Comparison of ENCODE assay signal across 31 cellular contexts in genomic region chr20:59824711-59825562, GRCh38.
DNase-seq lines count a peak whose midpoint lies in the region; ATAC-seq, FAIRE-seq and TF ChIP-seq lines count a peak whose summit lies in the region.
"Had no signal": no experiment of that assay in that cellular context is flagged by ENCODE, and none has a peak within 500 bp of the region (broad histone marks: within the 10 kb centered on the region; RNA-seq: fewer than 3 reads in every experiment).

No MANE protein-coding gene starts in this region.

- WGBS in esophagus muscularis mucosa: 81% methylated on average over 7 of the region's 8 CpGs
- WGBS in spleen, 5 donors: 72 to 81% (median 76%) methylated on average over 4 to 8 of the region's 8 CpGs

- H3K27me3 ChIP-seq in esophagus muscularis mucosa: no peaks in the 10 kb centered on the region
- H3K27me3 ChIP-seq in spleen (replicated peaks in 1 of 7): peaks cover 0 to 22% (median 0%) of the 10 kb centered on the region in 7 donors
- H3K27me3 ChIP-seq: gastroesophageal sphincter, uterus had no signal

- CTCF ChIA-PET in activated CD8-positive, alpha-beta memory T cell treated with anti-CD3 and anti-CD28 coated beads, Interleukin-2, amount 10 ng/mL, durations not matched to agents 7 days and 5 days (lab: Charles Lee): no interaction called here

- H3K4me3 Mint-ChIP-seq in activated CD8-positive, alpha-beta memory T cell treated with anti-CD3 and anti-CD28 coated beads, Interleukin-2, amount 10 ng/mL, durations not matched to agents 7 days and 5 days: no peak overlapping the region
- no peak overlapping the region for H3K4me3 Mint-ChIP-seq in stimulated activated memory B cell treated with anti-CD40 and anti-IgM and Interleukin-4, amounts not matched to agents 10 μg/mL and 1 μg/mL and 100 μg/mL, for 72 hours
- H3K4me3 Mint-ChIP-seq: activated CD8-positive, alpha-beta T cell treated with anti-CD3 and anti-CD28 coated beads, Interleukin-2, amount 10 ng/mL, durations not matched to agents 7 days and 5 days; activated naive CD4-positive, alpha-beta T cell treated with anti-CD3 and anti-CD28 coated beads for 36 hours; B cell; CD8-positive, alpha-beta memory T cell; neural crest cell had no signal

- no peaks in the 10 kb centered on the region for H3K36me3 Mint-ChIP-seq in activated CD8-positive, alpha-beta memory T cell treated with anti-CD3 and anti-CD28 coated beads, Interleukin-2, amount 10 ng/mL, durations not matched to agents 7 days and 5 days
- H3K36me3 Mint-ChIP-seq in stimulated activated memory B cell treated with anti-CD40 and anti-IgM and Interleukin-4, amounts not matched to agents 10 μg/mL and 1 μg/mL and 100 μg/mL, for 72 hours: no peaks in the 10 kb centered on the region
- H3K36me3 Mint-ChIP-seq: CD8-positive, alpha-beta memory T cell had no signal

- no peak overlapping the region for H3K27ac Mint-ChIP-seq in activated CD8-positive, alpha-beta memory T cell treated with anti-CD3 and anti-CD28 coated beads, Interleukin-2, amount 10 ng/mL, durations not matched to agents 7 days and 5 days
- H3K27ac Mint-ChIP-seq in stimulated activated memory B cell treated with anti-CD40 and anti-IgM and Interleukin-4, amounts not matched to agents 10 μg/mL and 1 μg/mL and 100 μg/mL, for 72 hours: no peak overlapping the region
- H3K27ac Mint-ChIP-seq: activated CD8-positive, alpha-beta T cell treated with anti-CD3 and anti-CD28 coated beads, Interleukin-2, amount 10 ng/mL, durations not matched to agents 7 days and 5 days; activated naive CD4-positive, alpha-beta T cell treated with anti-CD3 and anti-CD28 coated beads for 36 hours; B cell; CD8-positive, alpha-beta memory T cell had no signal

- no peaks in the 10 kb centered on the region for H3K27me3 Mint-ChIP-seq in activated CD8-positive, alpha-beta memory T cell treated with anti-CD3 and anti-CD28 coated beads, Interleukin-2, amount 10 ng/mL, durations not matched to agents 7 days and 5 days
- H3K27me3 Mint-ChIP-seq in stimulated activated memory B cell treated with anti-CD40 and anti-IgM and Interleukin-4, amounts not matched to agents 10 μg/mL and 1 μg/mL and 100 μg/mL, for 72 hours: peaks cover 19% of the 10 kb centered on the region

- TF ChIP-seq CTCF in esophagus muscularis mucosa (IDR thresholded peaks at IDR 0.05): no peak
- TF ChIP-seq CTCF in spleen (IDR thresholded peaks at IDR 0.05 in 8 of 11, conservative IDR thresholded peaks at IDR 0.05 in 3 of 11): no peak

- H3K9me3 ChIP-seq in esophagus muscularis mucosa: no peaks in the 10 kb centered on the region
- H3K9me3 ChIP-seq in spleen: no peaks in the 10 kb centered on the region
- H3K9me3 ChIP-seq: gastroesophageal sphincter, uterus had no signal

- no peaks in the 10 kb centered on the region for H3K4me1 Mint-ChIP-seq in activated CD8-positive, alpha-beta memory T cell treated with anti-CD3 and anti-CD28 coated beads, Interleukin-2, amount 10 ng/mL, durations not matched to agents 7 days and 5 days
- H3K4me1 Mint-ChIP-seq in stimulated activated memory B cell treated with anti-CD40 and anti-IgM and Interleukin-4, amounts not matched to agents 10 μg/mL and 1 μg/mL and 100 μg/mL, for 72 hours: no peaks in the 10 kb centered on the region
- H3K4me1 Mint-ChIP-seq: B cell; CD8-positive, alpha-beta memory T cell had no signal

- H3K4me1 ChIP-seq in esophagus muscularis mucosa (peaks cover 15 to 22% (median 18%) of the 10 kb centered on the region in 4 donors), spleen (peaks cover 0 to 5% (median 0%) of the 10 kb centered on the region in 6 donors)

- no peak overlapping the region for H3K27ac ChIP-seq in esophagus muscularis mucosa (replicated peaks in 1 of 4)
- no peak overlapping the region for H3K27ac ChIP-seq in spleen
- H3K27ac ChIP-seq: gastroesophageal sphincter had no signal

- DNase-seq in activated CD8-positive, alpha-beta memory T cell treated with anti-CD3 and anti-CD28 coated beads, Interleukin-2, amount 10 ng/mL, durations not matched to agents 7 days and 5 days: peak; percentile 37
- no peak for DNase-seq in activated CD8-positive, alpha-beta memory T cell treated with anti-CD3 and anti-CD28 coated beads for 24 hours
- DNase-seq in HTR-8/SVneo (ENCODE audit: insufficient read length, low spot score) (no peak), esophagus muscularis mucosa (ENCODE audit: extremely low spot score) (peak; percentile 60), spleen (peak; percentile 47), activated gamma-delta T cell (lab: John Stamatoyannopoulos, UW) (no peak), Kasumi-1 (lab: John Stamatoyannopoulos, UW) (no peak)
- DNase-seq: activated CD4-positive, CD25-positive, alpha-beta regulatory T cell treated with anti-CD3 and anti-CD28 coated beads, Interleukin-2, amount 50 U/mL, for 72 hours; activated CD8-positive, alpha-beta T cell treated with anti-CD3 and anti-CD28 coated beads, Interleukin-2, amount 10 ng/mL, durations not matched to agents 7 days and 5 days; activated naive CD4-positive, alpha-beta T cell treated with anti-CD3 and anti-CD28 coated beads for 36 hours; activated T-cell treated with anti-CD3 and anti-CD28 coated beads, Interleukin-2, amount 50 U/mL, for 48 hours; amniotic stem cell; CD8-positive, alpha-beta memory T cell; DMS79; hypothalamus; NCI-H1092 treated with DMSO at 0.1 percent for 48 hours; NCI-H1930; NCI-H345; NCI-H82; OCI-M1; SHP77 treated with DMSO at 0.1 percent for 48 hours; stimulated activated CD4-positive, alpha-beta T cell treated with anti-CD3 and anti-CD28 coated beads, Interleukin-2, amount 100 ng/mL, for 24 hours; T-helper 1 cell; uterus had no signal

- H3K9me3 Mint-ChIP-seq in activated CD8-positive, alpha-beta memory T cell treated with anti-CD3 and anti-CD28 coated beads, Interleukin-2, amount 10 ng/mL, durations not matched to agents 7 days and 5 days (ENCODE audit: low read depth): no peaks in the 10 kb centered on the region
- H3K9me3 Mint-ChIP-seq in stimulated activated memory B cell treated with anti-CD40 and anti-IgM and Interleukin-4, amounts not matched to agents 10 μg/mL and 1 μg/mL and 100 μg/mL, for 72 hours: peaks cover under 1% of the 10 kb centered on the region
- H3K9me3 Mint-ChIP-seq: activated naive CD4-positive, alpha-beta T cell treated with anti-CD3 and anti-CD28 coated beads for 36 hours; neural crest cell had no signal

- intact Hi-C loops in esophagus muscularis mucosa (cut with DNase I) (no loop called here), spleen (cut with DNase I; ENCODE audit: low total_unique reads) (no loop called here)

- H3K36me3 ChIP-seq in esophagus muscularis mucosa (no peaks in the 10 kb centered on the region), spleen (no peaks in the 10 kb centered on the region)
- H3K36me3 ChIP-seq: gastroesophageal sphincter, uterus had no signal

- ATAC-seq in activated CD8-positive, alpha-beta memory T cell treated with anti-CD3 and anti-CD28 coated beads, Interleukin-2, amount 10 ng/mL, durations not matched to agents 7 days and 5 days: no peak
- no peak for ATAC-seq in stimulated activated memory B cell treated with anti-CD40 and anti-IgM and Interleukin-4, amounts not matched to agents 10 μg/mL and 1 μg/mL and 100 μg/mL, for 72 hours
- ATAC-seq: activated CD8-positive, alpha-beta T cell treated with anti-CD3 and anti-CD28 coated beads, Interleukin-2, amount 10 ng/mL, durations not matched to agents 7 days and 5 days; gastroesophageal sphincter had no signal

- no peak for TF ChIP-seq POLR2A in esophagus muscularis mucosa (IDR thresholded peaks at IDR 0.05; ENCODE audit: low read depth)
- TF ChIP-seq POLR2A in spleen (IDR thresholded peaks at IDR 0.05): no peak

- TF ChIP-seq EP300 in esophagus muscularis mucosa (IDR thresholded peaks at IDR 0.05): no peak

- H3K4me3 ChIP-seq in esophagus muscularis mucosa (no peak overlapping the region), spleen (no peak overlapping the region)
- H3K4me3 ChIP-seq: gastroesophageal sphincter, lung, uterus had no signal

- peak; percentile 81 for FAIRE-seq in HTR-8/SVneo (lab: Jason Lieb, UNC)
- FAIRE-seq: colon, TTC549 had no signal

Comparison
In these comparisons a context has a peak if more than half of its experiments do, and no peak if none do; other contexts are left out.
1. DNase-seq: peak in activated CD8-positive, alpha-beta memory T cell treated with anti-CD3 and anti-CD28 coated beads, Interleukin-2, amount 10 ng/mL, durations not matched to agents 7 days and 5 days (single experiment), esophagus muscularis mucosa (single experiment) and spleen (single experiment); none in activated CD8-positive, alpha-beta memory T cell treated with anti-CD3 and anti-CD28 coated beads for 24 hours (single experiment), HTR-8/SVneo (single experiment), activated gamma-delta T cell (single experiment) and Kasumi-1 (0 of 2).